8 cellular contexts compared by ENCODE assay signal in the genomic region with DNA sequence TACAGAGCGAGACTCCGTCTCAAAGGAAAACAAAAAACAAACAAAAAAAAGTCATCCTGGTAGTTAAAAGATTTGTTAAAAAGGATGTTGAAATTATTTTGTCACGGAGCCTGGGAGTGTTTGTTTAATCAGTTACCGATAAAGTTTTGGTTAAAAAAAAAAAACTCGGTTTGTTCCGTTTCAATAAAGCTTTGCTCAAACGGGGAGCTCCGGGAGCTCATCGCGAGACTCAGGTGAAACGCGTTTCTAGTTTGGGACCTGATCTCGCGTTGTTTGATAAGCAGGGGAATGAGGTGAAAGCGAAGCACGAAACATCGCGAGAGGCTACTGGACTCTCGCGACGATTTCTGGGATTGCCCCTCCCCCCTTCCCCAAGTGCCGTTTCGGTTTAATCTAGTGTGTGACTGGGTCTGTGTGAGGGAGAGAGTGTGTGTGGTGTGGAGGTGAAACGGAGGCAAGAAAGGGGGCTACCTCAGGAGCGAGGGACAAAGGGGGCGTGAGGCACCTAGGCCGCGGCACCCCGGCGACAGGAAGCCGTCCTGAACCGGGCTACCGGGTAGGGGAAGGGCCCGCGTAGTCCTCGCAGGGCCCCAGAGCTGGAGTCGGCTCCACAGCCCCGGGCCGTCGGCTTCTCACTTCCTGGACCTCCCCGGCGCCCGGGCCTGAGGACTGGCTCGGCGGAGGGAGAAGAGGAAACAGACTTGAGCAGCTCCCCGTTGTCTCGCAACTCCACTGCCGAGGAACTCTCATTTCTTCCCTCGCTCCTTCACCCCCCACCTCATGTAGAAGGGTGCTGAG. TPM values are rescaled to one million over a fixed set of nuclear protein-coding genes. Genes with fewer than 3 reads are reported as not detected.
A peak's percentile ranks its signal among the peaks of the same experiment; 100 is the strongest.
DNase-seq lines count a peak whose midpoint lies in the region; ATAC-seq and TF ChIP-seq lines count a peak whose summit lies in the region.

CDK12 (plus strand) TSS at position 374 of the 798 bp plus-strand sequence. CDS start 586 bp downstream, outside the sequence.

- CTCF ChIA-PET in PC-3 (lab: Charles Lee), result interaction anchor here (0.7 kb wide), 1 partner anchor 162 kb away, joined by 3 read pairs; no protein-coding TSS in a partner anchor

- H3K9ac ChIP-seq in PC-3 (ENCODE audit: low read length), result peak within 1 kb of the TSS; percentile 99

- DNase-seq in DMS 273 (lab: John Stamatoyannopoulos, UW; ENCODE audit: unreplicated experiment), result peak; percentile 100
- DNase-seq in PC-3, result peak; percentile 99
- peak; percentile 90 for DNase-seq in activated T-cell treated with anti-CD3 and anti-CD28 coated beads for 48 hours (ENCODE audit: low read depth)
- peak; percentile 97 for DNase-seq in epithelial cell of prostate (ENCODE audit: low read depth, low spot score)
- DNase-seq in mucosa of descending colon, result peak; percentile 94 to 98 (median 96)
- peak; percentile 86 for DNase-seq in stimulated activated CD8-positive, alpha-beta memory T cell treated with anti-CD3 and anti-CD28 coated beads, Interleukin-4, amount 100 ng/mL, for 24 hours (ENCODE audit: low read depth)

- no peaks in the 10 kb centered on the region for H3K9me2 ChIP-seq in PC-3 (replicated peaks; ENCODE audit: low read length)

- POLR2A ChIA-PET in PC-3 (lab: Charles Lee; ENCODE audit: unreplicated experiment), result interaction anchor here (0.6 to 1.9 kb wide), 8 partner anchors 10 to 853 kb away, joined by 3 to 68 read pairs (median 4); partner anchors contain the start of genes MED1 and RPL19

- H3K79me2 ChIP-seq in PC-3 (ENCODE audit: low read length), result peaks cover 51% of the 10 kb centered on the region

- H3K4me2 ChIP-seq in PC-3 (ENCODE audit: low read length), result peak within 1 kb of the TSS; percentile 85

- H3K36me3 ChIP-seq in PC-3 (ENCODE audit: low read depth, low read length), result no peaks in the 10 kb centered on the region
- H3K36me3 ChIP-seq in mucosa of descending colon (ENCODE audit: low read depth), result peaks cover 4% of the 10 kb centered on the region

- TF ChIP-seq CTCF in PC-3 (conservative IDR thresholded peaks at IDR 0.05; ENCODE audit: low read depth, low read length) (no peak), mucosa of descending colon (IDR thresholded peaks at IDR 0.05) (no peak)

- intact Hi-C loops in PC-3 (cut with micrococcal nuclease), result loop anchor here (5.0 kb wide), 1 partner anchor 59 kb away; the partner anchor contains the start of gene FBXL20
- intact Hi-C loops in mucosa of descending colon (cut with DNase I, micrococcal nuclease), result no loop called here

- ATAC-seq in GM21529 (IDR thresholded peaks at IDR 0.05; ENCODE audit: unreplicated experiment) (peak; percentile 76), PC-3 (peak; percentile 81), mucosa of descending colon (peak; percentile 95)

- no peaks in the 10 kb centered on the region for H3F3A ChIP-seq in PC-3 (ENCODE audit: low read length, unreplicated experiment)

- TF ChIP-seq EP300 in Ishikawa (IDR thresholded peaks at IDR 0.05; ENCODE audit: borderline replicate concordance), result 0 out of 2 replicates have a peak, but pooled peaks have one; percentile 13

- H3K4me3 ChIP-seq in PC-3 (ENCODE audit: low read length), result peak within 1 kb of the TSS; percentile 76
- peak within 1 kb of the TSS; percentile 56 for H3K4me3 ChIP-seq in mucosa of descending colon

- H3K27me3 ChIP-seq in PC-3 (ENCODE audit: low read length), result no peaks in the 10 kb centered on the region

- H2AFZ ChIP-seq in PC-3 (ENCODE audit: low read length), result peak within 1 kb of the TSS; percentile 98

- peaks cover 31% of the 10 kb centered on the region for H4K20me1 ChIP-seq in PC-3 (ENCODE audit: low read length)

- no peak for TF ChIP-seq RAD21 in Ishikawa (IDR thresholded peaks at IDR 0.05; ENCODE audit: low read depth)

- H3K9me3 ChIP-seq in PC-3 (ENCODE audit: low read length), result no peaks in the 10 kb centered on the region
- no peaks in the 10 kb centered on the region for H3K9me3 ChIP-seq in mucosa of descending colon

- peak within 1 kb of the TSS; percentile 82 for H3K27ac ChIP-seq in PC-3 (ENCODE audit: low read length)
- peak within 1 kb of the TSS; percentile 93 for H3K27ac ChIP-seq in epithelial cell of prostate

- H3K4me1 ChIP-seq in PC-3 (ENCODE audit: insufficient read depth, low read length) (no peaks in the 10 kb centered on the region), mucosa of descending colon (ENCODE audit: low read depth) (peaks cover 10% of the 10 kb centered on the region)

- BruUV-seq in PC-3 (replicated peaks; lab: Mats Ljungman, UMichigan), result TSS peak; percentile 96

TF ChIP-seq in Ishikawa, 13 proteins besides CTCF, POLR2A, EP300 and RAD21:
- TF ChIP-seq YY1 (IDR thresholded peaks at IDR 0.05; ENCODE audit: low read depth), result peak; percentile 39; the same call in 1 of the 2 replicates
- no peak for TF ChIP-seq CEBPB (IDR thresholded peaks at IDR 0.05)
- TF ChIP-seq TCF12 (IDR thresholded peaks at IDR 0.05; ENCODE audit: low read depth), result peak; percentile 82; the same call in 1 of the 2 replicates
- no peak for TF ChIP-seq REST (IDR thresholded peaks at IDR 0.05; ENCODE audit: low read depth)
- 0 out of 2 replicates have a peak, but pooled peaks have one; percentile 57 for TF ChIP-seq MAX (IDR thresholded peaks at IDR 0.05)
- peak; percentile 90 for TF ChIP-seq TAF1 (IDR thresholded peaks at IDR 0.05; ENCODE audit: low read depth)
- TF ChIP-seq CREB1 (IDR thresholded peaks at IDR 0.05; ENCODE audit: low read depth), result no peak
- TF ChIP-seq, protein P1, sequence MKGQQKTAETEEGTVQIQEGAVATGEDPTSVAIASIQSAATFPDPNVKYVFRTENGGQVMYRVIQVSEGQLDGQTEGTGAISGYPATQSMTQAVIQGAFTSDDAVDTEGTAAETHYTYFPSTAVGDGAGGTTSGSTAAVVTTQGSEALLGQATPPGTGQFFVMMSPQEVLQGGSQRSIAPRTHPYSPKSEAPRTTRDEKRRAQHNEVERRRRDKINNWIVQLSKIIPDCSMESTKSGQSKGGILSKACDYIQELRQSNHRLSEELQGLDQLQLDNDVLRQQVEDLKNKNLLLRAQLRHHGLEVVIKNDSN (IDR thresholded peaks at IDR 0.05), result no peak
- TF ChIP-seq EGR1 (IDR thresholded peaks at IDR 0.05), result 0 out of 2 replicates have a peak, but pooled peaks have one; percentile 16
- TF ChIP-seq TEAD4 (IDR thresholded peaks at IDR 0.05), result no peak
- no peak; the same call in 1 of the 2 replicates for TF ChIP-seq FOXM1 (IDR thresholded peaks at IDR 0.05; ENCODE audit: borderline replicate concordance, low read depth)
- no peak for TF ChIP-seq ZBTB7A (IDR thresholded peaks at IDR 0.05; ENCODE audit: low read depth)
- TF ChIP-seq NFIC (IDR thresholded peaks at IDR 0.05), result no peak

RNA-seq across cellular contexts. Expression of gene CDK12, which starts in this region (rescaled TPM):
- total RNA-seq in PC-3 (2014; rRNA removed), result 30.4 and 39.2 TPM in 2 replicates
- 10 to 100 TPM; 49.3 to 59.7 (median 58.4) TPM for total RNA-seq in mucosa of descending colon

Comparison
In these comparisons a context has a peak if more than half of its experiments do, and no peak if none do; other contexts are left out.
1. Peak in every context shown above with its lines: DNase-seq, ATAC-seq, H3K4me3 ChIP-seq and H3K27ac ChIP-seq.